8 cellular contexts compared by ENCODE assay signal in genomic region chr3:119676771-119677640, GRCh38. TPM values are rescaled to one million over a fixed set of nuclear protein-coding genes. Genes with fewer than 3 reads are reported as not detected.
DNase-seq lines count a peak whose midpoint lies in the region; ATAC-seq and TF ChIP-seq lines count a peak whose summit lies in the region.

COX17 (minus strand) TSS chr3:119677406; CDS start chr3:119677310, 96 bp downstream.

- peak; percentile 90 for ATAC-seq in DND-41 (ENCODE audit: insufficient read depth, low read depth)
- peak; percentile 90 for ATAC-seq in GM23338
- ATAC-seq in naive thymus-derived CD4-positive, alpha-beta T cell = peak; percentile 91
- ATAC-seq in stimulated activated naive B cell treated with anti-CD40 and anti-IgM and Interleukin-4, amounts not matched to agents 10 μg/mL and 1 μg/mL and 100 μg/mL, for 72 hours (replicated peaks) = peak; percentile 90 to 92

- no peaks in the 10 kb centered on the region for H3K9me3 ChIP-seq in DND-41 (ENCODE audit: insufficient read depth, low read length, severe bottlenecking)
- H3K9me3 ChIP-seq in fibroblast of lung (ENCODE audit: control insufficient read depth, insufficient read depth, low read depth, low read length) = no peaks in the 10 kb centered on the region
- H3K9me3 ChIP-seq in naive thymus-derived CD4-positive, alpha-beta T cell (ENCODE audit: control insufficient read depth in 2 of 3, low read length in 3 of 3) = no peaks in the 10 kb centered on the region

- H3K4me3 ChIP-seq in DND-41 (ENCODE audit: low read depth in 1 of 2, low read length in 2 of 2) (peak within 1 kb of the TSS; percentile 42 to 65), GM23338 (peak within 1 kb of the TSS; percentile 75), fibroblast of lung (replicated peaks in 1 of 4; ENCODE audit: control extremely low read depth in 1 of 4, insufficient read depth in 1 of 4, low read depth in 3 of 4, low read length in 4 of 4) (peak within 1 kb of the TSS; percentile 63 to 90 (median 74))
- peak within 1 kb of the TSS; percentile 62 for H3K4me3 ChIP-seq in naive thymus-derived CD4-positive, alpha-beta T cell (ENCODE audit: low read length)

- POLR2A ChIA-PET in naive thymus-derived CD4-positive, alpha-beta T cell (lab: Charles Lee) = interaction anchor here (0.7 to 1.7 kb wide), 6 partner anchors 11 to 672 kb away, joined by 3 to 7 read pairs (median 4); partner anchors contain the start of genes LRRC58 and TMEM39A

- intact Hi-C loops in naive thymus-derived CD4-positive, alpha-beta T cell (cut with micrococcal nuclease) = loop anchor here (1.0 to 10.0 kb wide), 22 partner anchors 23 to 1869 kb away; partner anchors contain the start of genes B4GALT4 (in 2 of the 2), POGLUT1 (in 2 of the 2), TIMMDC1 (in 2 of the 2) and TMEM39A (in 2 of the 2)

- TF ChIP-seq CTCF in DND-41 (IDR thresholded peaks at IDR 0.05; ENCODE audit: borderline replicate concordance, extremely low read depth, low read length, poor library complexity, severe bottlenecking) (no peak), GM23338 (conservative IDR thresholded peaks at IDR 0.05; ENCODE audit: low read depth in 2 of 2) (0 out of 4 replicates have a peak, but pooled peaks of 1 of the 2 experiments have one; percentile 2), fibroblast of lung (conservative IDR thresholded peaks at IDR 0.05 in 1 of 2, IDR thresholded peaks at IDR 0.05 in 1 of 2; ENCODE audit: low read depth in 1 of 2, low read length in 2 of 2) (no peak)

- H3K4me1 ChIP-seq in DND-41 (ENCODE audit: insufficient read depth, low read length) (peaks cover 29% of the 10 kb centered on the region), GM23338 (ENCODE audit: insufficient read depth) (peaks cover 6% of the 10 kb centered on the region; the same call in 1 of the 2 replicates), fibroblast of lung (ENCODE audit: control insufficient read depth, extremely low read depth, insufficient read depth, low read length) (no peaks in the 10 kb centered on the region)
- peaks cover 14 to 16% of the 10 kb centered on the region in 2 donors for H3K4me1 ChIP-seq in naive thymus-derived CD4-positive, alpha-beta T cell (ENCODE audit: control insufficient read depth in 2 of 2, insufficient read depth in 2 of 2, low read length in 2 of 2)

- H3K79me2 ChIP-seq in DND-41 (ENCODE audit: insufficient read depth, low read length) = peaks cover 24% of the 10 kb centered on the region
- H3K79me2 ChIP-seq in GM23338 (replicated peaks; ENCODE audit: insufficient read depth) = peaks cover 17% of the 10 kb centered on the region
- peaks cover 2% of the 10 kb centered on the region for H3K79me2 ChIP-seq in fibroblast of lung (ENCODE audit: control insufficient read depth, insufficient read depth, low read length)

- H3K27me3 ChIP-seq in DND-41 (ENCODE audit: insufficient read depth, low read length, poor library complexity) (no peaks in the 10 kb centered on the region), GM23338 (ENCODE audit: insufficient read depth) (no peaks in the 10 kb centered on the region), fibroblast of lung (ENCODE audit: control insufficient read depth, insufficient read depth, low read length) (no peaks in the 10 kb centered on the region)
- H3K27me3 ChIP-seq in naive thymus-derived CD4-positive, alpha-beta T cell (ENCODE audit: control insufficient read depth in 2 of 2, insufficient read depth in 2 of 2, low read length in 2 of 2) = no peaks in the 10 kb centered on the region

- peaks cover 8% of the 10 kb centered on the region for H3K27me3 Mint-ChIP-seq in GM23338 (ENCODE audit: insufficient read depth, low read depth, poor library complexity)
- H3K27me3 Mint-ChIP-seq in naive thymus-derived CD4-positive, alpha-beta T cell = peaks cover 0 to 3% (median 0%) of the 10 kb centered on the region in 5 donors
- H3K27me3 Mint-ChIP-seq in stimulated activated naive B cell treated with anti-CD40 and anti-IgM and Interleukin-4, amounts not matched to agents 10 μg/mL and 1 μg/mL and 100 μg/mL, for 72 hours = no peaks in the 10 kb centered on the region

- peak within 1 kb of the TSS; percentile 66 for H3K4me2 ChIP-seq in DND-41 (ENCODE audit: insufficient read depth, low read length)
- H3K4me2 ChIP-seq in GM23338 = peak within 1 kb of the TSS; percentile 97
- H3K4me2 ChIP-seq in fibroblast of lung (ENCODE audit: extremely low read depth, insufficient read depth, low read length) = peak within 1 kb of the TSS; percentile 88

- H3K9ac ChIP-seq in DND-41 (ENCODE audit: low read depth, low read length) = peak within 1 kb of the TSS; percentile 73
- H3K9ac ChIP-seq in fibroblast of lung (ENCODE audit: insufficient read depth, low read length) = peak within 1 kb of the TSS; percentile 68

- H3K4me1 Mint-ChIP-seq in GM23338 = peaks cover 15% of the 10 kb centered on the region; the same call in 1 of the 3 replicates
- H3K4me1 Mint-ChIP-seq in naive thymus-derived CD4-positive, alpha-beta T cell = peaks cover 19 to 46% (median 41%) of the 10 kb centered on the region in 7 donors
- peaks cover 13 to 26% of the 10 kb centered on the region in 2 donors for H3K4me1 Mint-ChIP-seq in stimulated activated naive B cell treated with anti-CD40 and anti-IgM and Interleukin-4, amounts not matched to agents 10 μg/mL and 1 μg/mL and 100 μg/mL, for 72 hours

- DNase-seq in DND-41 (peak; percentile 95), GM23338 (ENCODE audit: low spot score) (peak; percentile 98), LHCN-M2 (ENCODE audit: low read depth) (peak; percentile 95), RPMI8226 (peak; percentile 98), fibroblast of lung (ENCODE audit: low read depth in 2 of 2) (peak; percentile 95 to 97)
- DNase-seq in activated T-helper 1 cell treated with anti-CD3 and anti-CD28 coated beads, Interleukin-2, amount 50 U/mL, for 16 hours (ENCODE audit: low read depth in 1 of 2, low spot score in 1 of 2) = peak; percentile 89
- peak; percentile 87 to 98 (median 96) for DNase-seq in naive thymus-derived CD4-positive, alpha-beta T cell
- peak; percentile 95 for DNase-seq in stimulated activated naive B cell treated with anti-CD40 and anti-IgM and Interleukin-4, amounts not matched to agents 10 μg/mL and 1 μg/mL and 100 μg/mL, for 72 hours

- H3K9me2 ChIP-seq in GM23338 (ENCODE audit: insufficient read depth) = no peaks in the 10 kb centered on the region

- H2AFZ ChIP-seq in DND-41 (ENCODE audit: low read depth, low read length) (peak within 1 kb of the TSS; percentile 82), GM23338 (peak within 1 kb of the TSS; percentile 56; the same call in 1 of the 2 replicates), fibroblast of lung (ENCODE audit: low read length) (peak within 1 kb of the TSS; percentile 92)

- peak within 1 kb of the TSS; percentile 97 for H3K27ac Mint-ChIP-seq in GM23338
- H3K27ac Mint-ChIP-seq in naive thymus-derived CD4-positive, alpha-beta T cell = peak within 1 kb of the TSS; percentile 94 to 99 (median 96)
- peak within 1 kb of the TSS; percentile 98 for H3K27ac Mint-ChIP-seq in stimulated activated naive B cell treated with anti-CD40 and anti-IgM and Interleukin-4, amounts not matched to agents 10 μg/mL and 1 μg/mL and 100 μg/mL, for 72 hours

- H3K36me3 Mint-ChIP-seq in GM23338 (ENCODE audit: low read depth) = peaks cover 30% of the 10 kb centered on the region
- H3K36me3 Mint-ChIP-seq in naive thymus-derived CD4-positive, alpha-beta T cell = peaks cover 0 to 24% (median 8%) of the 10 kb centered on the region in 5 donors
- H3K36me3 Mint-ChIP-seq in stimulated activated naive B cell treated with anti-CD40 and anti-IgM and Interleukin-4, amounts not matched to agents 10 μg/mL and 1 μg/mL and 100 μg/mL, for 72 hours = peaks cover 16 to 34% of the 10 kb centered on the region in 2 donors

- no peaks in the 10 kb centered on the region for H3F3A ChIP-seq in GM23338 (replicated peaks; ENCODE audit: low read depth)

- H3K27ac ChIP-seq in DND-41 (ENCODE audit: low read length) (peak within 1 kb of the TSS; percentile 92), GM23338 (ENCODE audit: low read depth) (peak within 1 kb of the TSS; percentile 82), fibroblast of lung (ENCODE audit: insufficient read depth, low read length) (peak within 1 kb of the TSS; percentile 76)
- peak within 1 kb of the TSS; percentile 72 for H3K27ac ChIP-seq in naive thymus-derived CD4-positive, alpha-beta T cell (ENCODE audit: low read depth, low read length)

- H3K4me3 Mint-ChIP-seq in GM23338 = peak within 1 kb of the TSS; percentile 94
- H3K4me3 Mint-ChIP-seq in naive thymus-derived CD4-positive, alpha-beta T cell = peak within 1 kb of the TSS; percentile 78 to 98 (median 90)
- peak within 1 kb of the TSS; percentile 93 to 94 for H3K4me3 Mint-ChIP-seq in stimulated activated naive B cell treated with anti-CD40 and anti-IgM and Interleukin-4, amounts not matched to agents 10 μg/mL and 1 μg/mL and 100 μg/mL, for 72 hours

- H3K36me3 ChIP-seq in DND-41 (ENCODE audit: insufficient read depth, low read length) (peaks cover 33% of the 10 kb centered on the region), GM23338 (ENCODE audit: insufficient read depth) (peaks cover 19% of the 10 kb centered on the region), fibroblast of lung (ENCODE audit: control insufficient read depth, insufficient read depth, low read length) (no peaks in the 10 kb centered on the region)
- H3K36me3 ChIP-seq in naive thymus-derived CD4-positive, alpha-beta T cell (ENCODE audit: control insufficient read depth in 2 of 3, insufficient read depth in 3 of 3, low read length in 3 of 3) = peaks cover 0 to 24% (median 10%) of the 10 kb centered on the region in 3 experiments

- H4K20me1 ChIP-seq in DND-41 (ENCODE audit: insufficient read depth, low read length) (no peaks in the 10 kb centered on the region), GM23338 (replicated peaks; ENCODE audit: insufficient read depth) (no peaks in the 10 kb centered on the region), fibroblast of lung (ENCODE audit: control insufficient read depth, extremely low read depth, insufficient read depth, low read length) (no peaks in the 10 kb centered on the region)

- CTCF ChIA-PET in naive thymus-derived CD4-positive, alpha-beta T cell (lab: Charles Lee) = interaction anchor here (0.6 kb wide), 1 partner anchor 665 kb away, joined by 3 read pairs; no protein-coding TSS in a partner anchor

- H3K9me3 Mint-ChIP-seq in GM23338 = no peaks in the 10 kb centered on the region
- H3K9me3 Mint-ChIP-seq in naive thymus-derived CD4-positive, alpha-beta T cell = peaks cover 0 to 4% (median 0%) of the 10 kb centered on the region in 11 donors
- H3K9me3 Mint-ChIP-seq in stimulated activated naive B cell treated with anti-CD40 and anti-IgM and Interleukin-4, amounts not matched to agents 10 μg/mL and 1 μg/mL and 100 μg/mL, for 72 hours = no peaks in the 10 kb centered on the region

RNA-seq across cellular contexts. Expression of gene COX17, which starts in this region (rescaled TPM):
- 14.0 and 24.0 TPM in 2 replicates for total RNA-seq in GM23338 (2014; rRNA removed; shearing (Covaris generic))
- polyA plus RNA-seq in GM23338 (2016; fragmentation: Nextera tagmentation; extraction: Ambion mirVana) (324 and 376 TPM in 2 replicates), fibroblast of lung (19.6 and 24.2 TPM in 2 replicates)
- total RNA-seq in LHCN-M2 (2014; rRNA removed) (15.1 and 24.2 TPM in 2 replicates), fibroblast of lung (13.9 and 21.0 TPM in 2 replicates)
- polyA plus RNA-seq in LHCN-M2 (2012) = 73.4 TPM
- 37.5 and 38.5 TPM in 2 replicates for polyA plus RNA-seq in fibroblast of lung (2012)
- polyA minus RNA-seq in fibroblast of lung (ENCODE audit: low replicate concordance) = 2.8 and 18.7 TPM in 2 replicates
- total RNA-seq in naive thymus-derived CD4-positive, alpha-beta T cell = 10 to 100 TPM; 25.6 to 55.0 (median 34.8) TPM
- polyA plus RNA-seq in naive thymus-derived CD4-positive, alpha-beta T cell = 10 to 100 TPM; 35.7 to 60.8 TPM

Comparison
In these comparisons a context has a peak if more than half of its experiments do, and no peak if none do; other contexts are left out.
1. Peak in every context shown above with its lines: DNase-seq, ATAC-seq, H3K4me3 ChIP-seq and H3K27ac ChIP-seq.